ENCODE assay signal across 7 cellular contexts in genomic region chr4:80409798-80410197, GRCh38.
"Had no signal": no experiment of that assay in that cellular context is flagged by ENCODE, and none has a peak within 500 bp of the region (broad histone marks: within the 10 kb centered on the region; RNA-seq: fewer than 3 reads in every experiment).

No MANE protein-coding gene starts in this region.

- H3K4me3 ChIP-seq: GM23248 had no signal

- DNase-seq: GM23248, H9, HCEC 1CT, KBM-7 had no signal

- ATAC-seq: HepG2 had no signal

- H3K36me3 Mint-ChIP-seq: IgD-negative memory B cell had no signal

- H3K4me3 Mint-ChIP-seq: H9 had no signal

- H2AFZ ChIP-seq: GM23248 had no signal

- H3K27ac ChIP-seq: GM23248, HL-60 had no signal

- H3K9me3 Mint-ChIP-seq: H9, IgD-negative memory B cell had no signal

- H3K4me1 Mint-ChIP-seq: H9, IgD-negative memory B cell had no signal

- H3K27ac Mint-ChIP-seq: H9, IgD-negative memory B cell had no signal
